Comparison of ENCODE assay signal across 9 cellular contexts in the genomic region with DNA sequence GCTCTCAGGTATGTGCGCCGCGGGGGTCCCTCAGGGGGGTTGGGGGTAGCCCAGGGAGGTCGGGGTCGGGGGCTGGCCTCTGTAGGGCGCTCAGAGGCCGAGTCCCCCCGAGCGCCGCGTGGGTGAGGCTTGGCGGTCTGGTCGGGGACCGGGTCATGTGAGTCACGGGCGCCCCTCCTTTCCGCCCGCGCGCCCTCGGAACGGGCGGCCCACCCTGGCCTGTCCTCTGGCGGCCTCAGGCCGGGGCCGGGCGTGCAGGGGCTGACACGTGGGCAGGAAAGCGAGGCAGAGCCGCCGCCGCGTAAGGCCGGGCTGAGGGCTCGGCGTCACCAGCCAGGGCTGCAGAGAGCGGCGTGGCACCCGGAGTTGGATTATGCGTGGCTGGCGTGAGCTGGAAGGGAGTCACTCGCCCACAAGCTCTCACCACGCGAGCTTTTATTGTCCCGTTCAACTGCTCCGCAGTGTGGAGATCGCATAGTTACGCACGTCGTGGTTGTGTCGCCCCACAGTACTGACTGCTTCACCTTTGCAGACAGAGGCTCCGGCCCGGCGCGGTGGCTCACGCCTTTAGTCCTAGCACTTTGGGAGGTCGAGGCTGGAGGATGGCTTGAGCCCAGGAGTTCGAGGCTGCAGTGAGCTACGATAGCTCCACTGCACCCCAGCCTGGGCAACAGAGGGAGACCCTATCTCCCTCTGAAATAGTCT. TPM values are rescaled to one million over a fixed set of nuclear protein-coding genes. Genes with fewer than 3 reads are reported as not detected.
DNase-seq lines count a peak whose midpoint lies in the region; ATAC-seq, FAIRE-seq and TF ChIP-seq lines count a peak whose summit lies in the region.
"Had no signal": no experiment of that assay in that cellular context is flagged by ENCODE, and none has a peak within 500 bp of the region (broad histone marks: within the 10 kb centered on the region; RNA-seq: fewer than 3 reads in every experiment).

No MANE protein-coding gene starts in this region.

- H3K36me3 ChIP-seq in HepG2 (replicated peaks in 1 of 2; ENCODE audit: control insufficient read depth in 1 of 2, insufficient read depth in 2 of 2, low read length in 2 of 2) = peaks cover 3 to 17% of the 10 kb centered on the region in 2 experiments

- H3K27me3 Mint-ChIP-seq in activated CD4-positive, alpha-beta T cell treated with anti-CD3 and anti-CD28 coated beads, Interleukin-2, amount 10 ng/mL, durations not matched to agents 24 days and 14 days = no peaks in the 10 kb centered on the region

- H2AFZ ChIP-seq in HepG2 (ENCODE audit: low read length) = no peak overlapping the region

- H3K9me3 Mint-ChIP-seq in activated CD4-positive, alpha-beta T cell treated with anti-CD3 and anti-CD28 coated beads, Interleukin-2, amount 10 ng/mL, durations not matched to agents 24 days and 14 days = peaks cover 4% of the 10 kb centered on the region

- H3K27me3 ChIP-seq in HepG2 (ENCODE audit: control insufficient read depth in 1 of 2, insufficient read depth in 2 of 2, low read length in 2 of 2) = no peaks in the 10 kb centered on the region; a peak in 1 of 5 replicates

- H3K4me2 ChIP-seq in HepG2 (ENCODE audit: low read depth, low read length) = peak overlapping the region; percentile 79

- TF ChIP-seq CTCF in coronary artery (IDR thresholded peaks at IDR 0.05) = no peak
- no peak for TF ChIP-seq CTCF in HepG2 (CRISPR knock-in tag; IDR thresholded peaks at IDR 0.05)

- TSS peak; percentile 57 for BruUV-seq in HepG2 (replicated peaks; lab: Mats Ljungman, UMichigan)

- under 1% methylated on average over 24 of the region's 59 CpGs for WGBS in HepG2 (ENCODE audit: low lambda C conversion rate)

- peaks cover 17% of the 10 kb centered on the region for H4K20me1 ChIP-seq in HepG2 (ENCODE audit: insufficient read depth, low read length)

- ATAC-seq in HG02759 (IDR thresholded peaks at IDR 0.05; ENCODE audit: unreplicated experiment) (peak; percentile 62), HepG2 (peak; percentile 83)

- H3K27ac Mint-ChIP-seq in activated CD4-positive, alpha-beta T cell treated with anti-CD3 and anti-CD28 coated beads, Interleukin-2, amount 10 ng/mL, durations not matched to agents 24 days and 14 days = peak overlapping the region; percentile 85

- intact Hi-C loops in activated CD4-positive, alpha-beta T cell treated with anti-CD3 and anti-CD28 coated beads, Interleukin-2, amount 10 ng/mL, durations not matched to agents 24 days and 14 days (cut with micrococcal nuclease) = loop anchor here (2.0 to 10.0 kb wide), 3 partner anchors 125 to 681 kb away; a partner anchor contains a TSS
- intact Hi-C loops in HepG2 (cut with micrococcal nuclease; ENCODE audit: unreplicated experiment) = loop anchor here (2.0 kb wide), 1 partner anchor 41 kb away; no protein-coding TSS in a partner anchor

- 0 out of 4 replicates have a peak, but pooled peaks of 1 of the 2 experiments have one; percentile 5 for TF ChIP-seq EP300 in HepG2 (IDR thresholded peaks at IDR 0.05; ENCODE audit: low read depth in 2 of 2, low read length in 2 of 2)
- peak; percentile 51; the same call in 1 of the 2 replicates for TF ChIP-seq EP300 in HepG2 (CRISPR knock-in tag; IDR thresholded peaks at IDR 0.05; ENCODE audit: borderline replicate concordance)

- DNase-seq in NCI-H1417 (lab: John Stamatoyannopoulos, UW) = peak; percentile 29 to 81 (median 78)
- no peak for DNase-seq in NCI-H1417 treated with DMSO at 0.1 percent for 48 hours (lab: John Stamatoyannopoulos, UW)
- peak; percentile 32 for DNase-seq in NCI-H2171 (lab: John Stamatoyannopoulos, UW)
- peak; percentile 94 for DNase-seq in activated CD4-positive, alpha-beta T cell treated with anti-CD3 and anti-CD28 coated beads, Interleukin-2, amount 10 ng/mL, durations not matched to agents 24 days and 14 days
- DNase-seq in coronary artery (ENCODE audit: low spot score) = peak; percentile 93
- DNase-seq in HepG2 (ENCODE audit: low spot score) = peak; percentile 76
- DNase-seq in stimulated activated CD4-positive, alpha-beta T cell treated with anti-CD3 and anti-CD28 coated beads, Interleukin-4, amount 100 ng/mL, for 24 hours = peak; percentile 77

- in situ Hi-C loops in HepG2 (cut with HindIII; ENCODE audit: extremely low pct_ligation_motif_present, low pct_unique_long_range_greater_than_20kb) = no loop called here

- peaks cover 88% of the 10 kb centered on the region for H3K79me2 ChIP-seq in HepG2 (ENCODE audit: insufficient read depth, low read length)

- peaks cover 35% of the 10 kb centered on the region for H3K4me1 Mint-ChIP-seq in activated CD4-positive, alpha-beta T cell treated with anti-CD3 and anti-CD28 coated beads, Interleukin-2, amount 10 ng/mL, durations not matched to agents 24 days and 14 days

- H3K9me3 ChIP-seq in HepG2 (ENCODE audit: low read length) = no peaks in the 10 kb centered on the region

- TF ChIP-seq RAD21 in HepG2 (CRISPR knock-in tag; IDR thresholded peaks at IDR 0.05) = peak; percentile 67

- peak overlapping the region; percentile 91 for H3K4me3 ChIP-seq in coronary artery
- peak overlapping the region; percentile 57 to 88 (median 69) for H3K4me3 ChIP-seq in HepG2 (replicated peaks in 1 of 3; ENCODE audit: insufficient read depth in 1 of 3, low read depth in 2 of 3, low read length in 3 of 3)

- peak overlapping the region; percentile 97 to 99 for H3K27ac ChIP-seq in coronary artery
- peak overlapping the region; percentile 97 for H3K27ac ChIP-seq in HepG2 (ENCODE audit: extremely low read length, insufficient read depth, low read length)

- POLR2A ChIA-PET in HepG2 (lab: Yijun Ruan, JAX) = interaction anchor here (1.0 to 1.4 kb wide), 2 partner anchors 11 to 51 kb away, joined by 3 to 5 read pairs; no protein-coding TSS in a partner anchor

- TF ChIP-seq POLR2A in HepG2 (IDR thresholded peaks at IDR 0.05; ENCODE audit: insufficient read depth in 1 of 2, low read depth in 2 of 2, low read length in 2 of 2) = peak; percentile 86 to 90

- CTCF ChIA-PET in HepG2 (lab: Yijun Ruan, JAX; ENCODE audit: low intra/inter-chr PET ratio, low total read pairs) = interaction anchor here (0.8 kb wide), 1 partner anchor 157 kb away, joined by 3 read pairs; no protein-coding TSS in a partner anchor

- peak overlapping the region; percentile 95 for H3K9ac ChIP-seq in HepG2 (ENCODE audit: insufficient read depth, low read depth, low read length)

- FAIRE-seq in HepG2 (lab: Jason Lieb, UNC) = no peak
- FAIRE-seq: G401.6 had no signal

- peaks cover 52% of the 10 kb centered on the region for H3K4me1 ChIP-seq in HepG2 (ENCODE audit: insufficient read depth, low read length)

- peak overlapping the region; percentile 90 for H3K4me3 Mint-ChIP-seq in activated CD4-positive, alpha-beta T cell treated with anti-CD3 and anti-CD28 coated beads, Interleukin-2, amount 10 ng/mL, durations not matched to agents 24 days and 14 days

- peaks cover 41% of the 10 kb centered on the region for H3K36me3 Mint-ChIP-seq in activated CD4-positive, alpha-beta T cell treated with anti-CD3 and anti-CD28 coated beads, Interleukin-2, amount 10 ng/mL, durations not matched to agents 24 days and 14 days (ENCODE audit: low read depth)

RNA-seq across cellular contexts. Expression of a gene that starts 0.4 kb away (rescaled TPM):
- total RNA-seq in activated CD4-positive, alpha-beta T cell treated with anti-CD3 and anti-CD28 coated beads, Interleukin-2, amount 10 ng/mL, durations not matched to agents 24 days and 14 days = 38.9 and 42.2 TPM in 2 replicates
- total RNA-seq in HepG2 (2016; rRNA removed; fragmentation: Illumina TruSeq; extraction: Trizol) = 53.7 and 79.4 TPM in 2 replicates
- total RNA-seq in HepG2 (2016; cell fraction: cytosol; rRNA removed; fragmentation: Illumina TruSeq; extraction: Trizol; ENCODE audit: low read depth) = 27.4 and 29.8 TPM in 2 replicates
- 54.2 and 78.8 TPM in 2 replicates for total RNA-seq in HepG2 (2016; cell fraction: insoluble cytoplasmic fraction; rRNA removed; fragmentation: Illumina TruSeq; extraction: Trizol)
- total RNA-seq in HepG2 (2016; cell fraction: membrane; rRNA removed; fragmentation: Illumina TruSeq; extraction: Trizol) = 64.3 and 72.7 TPM in 2 replicates
- total RNA-seq in HepG2 (2016; cell fraction: nucleus; rRNA removed; fragmentation: Illumina TruSeq; extraction: Trizol) = 45.4 and 47.2 TPM in 2 replicates
- polyA plus RNA-seq in HepG2 (2011; rRNA removed) = 22.6 and 25.7 TPM in 2 replicates
- polyA plus RNA-seq in HepG2 (2011; cell fraction: cytosol; rRNA removed) = 9.1 and 15.2 TPM in 2 replicates
- 11.8 and 16.3 TPM in 2 replicates for polyA plus RNA-seq in HepG2 (2011; cell fraction: nucleus; rRNA removed)
- 32.6 and 35.2 TPM in 2 replicates for polyA plus RNA-seq in HepG2 (2012)
- 12.4 and 15.4 TPM in 2 replicates for polyA plus RNA-seq in HepG2 (2016; cell fraction: cytosol; fragmentation: Illumina TruSeq; extraction: Trizol; ENCODE audit: low read depth)
- 46.3 and 51.5 TPM in 2 replicates for polyA plus RNA-seq in HepG2 (2016; cell fraction: insoluble cytoplasmic fraction; fragmentation: Illumina TruSeq; extraction: Trizol; ENCODE audit: low read depth)
- polyA plus RNA-seq in HepG2 (2016; cell fraction: membrane; fragmentation: Illumina TruSeq; extraction: Trizol; ENCODE audit: low read depth) = 29.5 and 30.4 TPM in 2 replicates
- polyA plus RNA-seq in HepG2 (2016; cell fraction: nucleus; fragmentation: Illumina TruSeq; extraction: Trizol; ENCODE audit: insufficient read depth, low read depth) = 45.4 and 46.0 TPM in 2 replicates
- polyA minus RNA-seq in HepG2 (2011; rRNA and poly(A)+ RNA removed; ENCODE audit: low replicate concordance) = 12.5 and 21.0 TPM in 2 replicates
- polyA minus RNA-seq in HepG2 (2011; cell fraction: cytosol; rRNA and poly(A)+ RNA removed) = 22.2 and 26.3 TPM in 2 replicates
- 45.1 and 52.1 TPM in 2 replicates for polyA minus RNA-seq in HepG2 (2011; cell fraction: nucleus; rRNA and poly(A)+ RNA removed)

RNA-seq across cellular contexts. Expression of a gene that starts 0.8 kb away (rescaled TPM):
- 112 and 114 TPM in 2 replicates for total RNA-seq in activated CD4-positive, alpha-beta T cell treated with anti-CD3 and anti-CD28 coated beads, Interleukin-2, amount 10 ng/mL, durations not matched to agents 24 days and 14 days
- total RNA-seq in HepG2 (2016; rRNA removed; fragmentation: Illumina TruSeq; extraction: Trizol) = 798 and 1,108 TPM in 2 replicates
- 64.0 and 73.9 TPM in 2 replicates for total RNA-seq in HepG2 (2016; cell fraction: cytosol; rRNA removed; fragmentation: Illumina TruSeq; extraction: Trizol; ENCODE audit: low read depth)
- 786 and 1,126 TPM in 2 replicates for total RNA-seq in HepG2 (2016; cell fraction: insoluble cytoplasmic fraction; rRNA removed; fragmentation: Illumina TruSeq; extraction: Trizol)
- total RNA-seq in HepG2 (2016; cell fraction: membrane; rRNA removed; fragmentation: Illumina TruSeq; extraction: Trizol) = 188 and 209 TPM in 2 replicates
- total RNA-seq in HepG2 (2016; cell fraction: nucleus; rRNA removed; fragmentation: Illumina TruSeq; extraction: Trizol) = 366 and 405 TPM in 2 replicates
- polyA plus RNA-seq in HepG2 (2011; rRNA removed) = 286 and 301 TPM in 2 replicates
- 188 and 249 TPM in 2 replicates for polyA plus RNA-seq in HepG2 (2011; cell fraction: cytosol; rRNA removed)
- polyA plus RNA-seq in HepG2 (2011; cell fraction: nucleus; rRNA removed) = 143 and 202 TPM in 2 replicates
- 464 and 581 TPM in 2 replicates for polyA plus RNA-seq in HepG2 (2012)
- polyA plus RNA-seq in HepG2 (2016; cell fraction: cytosol; fragmentation: Illumina TruSeq; extraction: Trizol; ENCODE audit: low read depth) = 39.0 and 41.7 TPM in 2 replicates
- 924 and 945 TPM in 2 replicates for polyA plus RNA-seq in HepG2 (2016; cell fraction: insoluble cytoplasmic fraction; fragmentation: Illumina TruSeq; extraction: Trizol; ENCODE audit: low read depth)
- 110 and 122 TPM in 2 replicates for polyA plus RNA-seq in HepG2 (2016; cell fraction: membrane; fragmentation: Illumina TruSeq; extraction: Trizol; ENCODE audit: low read depth)
- polyA plus RNA-seq in HepG2 (2016; cell fraction: nucleus; fragmentation: Illumina TruSeq; extraction: Trizol; ENCODE audit: insufficient read depth, low read depth) = 429 and 441 TPM in 2 replicates
- 55.8 and 268 TPM in 2 replicates for polyA minus RNA-seq in HepG2 (2011; rRNA and poly(A)+ RNA removed; ENCODE audit: low replicate concordance)
- 325 and 361 TPM in 2 replicates for polyA minus RNA-seq in HepG2 (2011; cell fraction: cytosol; rRNA and poly(A)+ RNA removed)
- 171 and 236 TPM in 2 replicates for polyA minus RNA-seq in HepG2 (2011; cell fraction: nucleus; rRNA and poly(A)+ RNA removed)
